Comparison of ENCODE assay signal across 22 cellular contexts in the genomic region with DNA sequence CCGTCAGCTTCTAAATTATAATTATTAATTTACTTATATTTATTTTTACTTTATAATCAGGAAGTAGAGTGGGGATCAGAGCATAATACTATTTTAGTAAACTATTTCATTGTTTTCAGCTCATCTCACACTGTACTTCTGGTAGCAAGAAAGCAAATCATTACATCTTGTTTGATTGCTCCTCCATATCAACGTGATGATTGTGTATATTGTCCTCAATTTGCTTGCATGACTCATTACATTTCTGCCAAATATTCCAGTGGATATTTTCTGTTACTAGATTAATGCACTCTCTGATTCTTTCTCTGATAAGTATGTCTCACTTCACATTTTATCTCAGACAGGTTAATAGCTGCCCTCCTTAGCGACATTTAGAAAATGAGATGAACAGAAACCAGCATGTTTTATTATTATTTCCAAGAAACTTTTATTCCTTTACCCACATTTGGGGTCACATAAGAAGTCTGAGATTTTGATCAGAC.
"Had no signal": no experiment of that assay in that cellular context is flagged by ENCODE, and none has a peak within 500 bp of the region (broad histone marks: within the 10 kb centered on the region; RNA-seq: fewer than 3 reads in every experiment).

No MANE protein-coding gene starts in this region.

- ATAC-seq: activated T-cell treated with anti-CD3 and anti-CD28 coated beads, Interleukin-2, amount 50 U/mL, for 72 hours; esophagus mucosa; mucosa of descending colon; natural killer cell treated with Interleukin-12 subunit alpha and Interleukin-12 subunit beta and Interleukin-15 and Interleukin-18, amount 100 ng/mL, for 72 hours had no signal

- H3K36me3 ChIP-seq: brain microvascular endothelial cell, left ventricle myocardium inferior, right atrium auricular region, suprapubic skin, tibial artery had no signal

- H3K4me3 ChIP-seq: left ventricle myocardium inferior, lung, mucosa of descending colon, right atrium auricular region, suprapubic skin, tibial artery had no signal

- DNase-seq: activated CD4-positive, alpha-beta T cell treated with anti-CD3 and anti-CD28 coated beads for 4 hours; activated CD4-positive, alpha-beta T cell treated with anti-CD3 and anti-CD28 coated beads, Interleukin-2, amount 50 U/mL, for 4 hours; activated CD4-positive, CD25-positive, alpha-beta regulatory T cell; activated naive CD4-positive, alpha-beta T cell; activated T-cell treated with anti-CD3 and anti-CD28 coated beads for 4 hours; activated T-cell treated with anti-CD3 and anti-CD28 coated beads, Interleukin-2, amount 50 U/mL, for 72 hours; brain microvascular endothelial cell; caudate nucleus; endodermal cell; glutamatergic neuron; islet precursor cell; left ventricle myocardium inferior; mucosa of descending colon; stimulated activated CD4-positive, alpha-beta T cell treated with anti-CD3 and anti-CD28 coated beads, Interleukin-15, amount 100 ng/mL, for 24 hours; stimulated activated CD4-positive, alpha-beta T cell treated with anti-CD3 and anti-CD28 coated beads, Interleukin-2, amount 100 ng/mL, for 24 hours; stimulated activated naive CD4-positive, alpha-beta T cell; tibial artery had no signal

- H3K27me3 ChIP-seq: brain microvascular endothelial cell, right atrium auricular region, suprapubic skin, tibial artery had no signal

- H3K27ac ChIP-seq: brain microvascular endothelial cell, left ventricle myocardium inferior, right atrium auricular region, suprapubic skin, tibial artery had no signal

- H3K4me1 ChIP-seq: left ventricle myocardium inferior, right atrium auricular region, suprapubic skin, tibial artery had no signal
